26 cellular contexts compared by ENCODE assay signal in genomic region chr1:202438393-202439174, GRCh38.
"Had no signal": no experiment of that assay in that cellular context is flagged by ENCODE, and none has a peak within 500 bp of the region (broad histone marks: within the 10 kb centered on the region; RNA-seq: fewer than 3 reads in every experiment).

No MANE protein-coding gene starts in this region.

- H3K27me3 Mint-ChIP-seq: activated naive CD8-positive, alpha-beta T cell; effector memory CD8-positive, alpha-beta T cell; natural killer cell treated with Interleukin-12 subunit alpha and Interleukin-12 subunit beta and Interleukin-15 and Interleukin-18, amount 100 ng/mL, for 72 hours; stimulated activated naive B cell treated with anti-CD40 and anti-IgM and Interleukin-4, amounts not matched to agents 10 μg/mL and 1 μg/mL and 100 μg/mL, for 72 hours had no signal

- DNase-seq: activated CD4-positive, alpha-beta T cell treated with anti-CD3 and anti-CD28 coated beads for 4 hours; activated CD4-positive, alpha-beta T cell treated with anti-CD3 and anti-CD28 coated beads, Interleukin-2, amount 50 U/mL, for 4 hours; activated naive CD4-positive, alpha-beta T cell; activated T-cell treated with anti-CD3 and anti-CD28 coated beads for 4 hours; activated T-cell treated with anti-CD3 and anti-CD28 coated beads, Interleukin-2, amount 50 U/mL, for 72 hours; aorta; body of pancreas; cortex of kidney; effector memory CD8-positive, alpha-beta T cell; erythroblast; gastrocnemius medialis; glutamatergic neuron; mesendoderm; stimulated activated CD4-positive, alpha-beta T cell treated with anti-CD3 and anti-CD28 coated beads, Interleukin-2, amount 100 ng/mL, for 24 hours; stimulated activated naive B cell treated with anti-CD40 and anti-IgM and Interleukin-4, amounts not matched to agents 10 μg/mL and 1 μg/mL and 100 μg/mL, for 72 hours; stomach; T-helper 9 cell; thyroid gland had no signal

- H3K4me3 ChIP-seq: adrenal gland, body of pancreas, gastrocnemius medialis, hepatocyte, lung, smooth muscle cell, stomach, thyroid gland had no signal

- H3K4me3 Mint-ChIP-seq: activated naive CD8-positive, alpha-beta T cell; activated T-cell treated with anti-CD3 and anti-CD28 coated beads, Interleukin-2, amount 50 U/mL, for 72 hours; effector memory CD8-positive, alpha-beta T cell; natural killer cell treated with Interleukin-12 subunit alpha and Interleukin-12 subunit beta and Interleukin-15 and Interleukin-18, amount 100 ng/mL, for 72 hours; stimulated activated naive B cell treated with anti-CD40 and anti-IgM and Interleukin-4, amounts not matched to agents 10 μg/mL and 1 μg/mL and 100 μg/mL, for 72 hours had no signal

- FAIRE-seq: TTC549 had no signal

- H3K27ac ChIP-seq: adrenal gland, body of pancreas, hepatocyte, stomach, thyroid gland, VCaP had no signal

- H3K4me1 ChIP-seq: adrenal gland, thyroid gland had no signal

- H3K9me3 ChIP-seq: adrenal gland, body of pancreas, gastrocnemius medialis, stomach, thyroid gland had no signal

- H3K4me2 ChIP-seq: hepatocyte, smooth muscle cell had no signal

- H3K27me3 ChIP-seq: adrenal gland, body of pancreas, gastrocnemius medialis, hepatocyte, stomach, thyroid gland had no signal

- H3K4me1 Mint-ChIP-seq: stimulated activated naive B cell treated with anti-CD40 and anti-IgM and Interleukin-4, amounts not matched to agents 10 μg/mL and 1 μg/mL and 100 μg/mL, for 72 hours had no signal

- H3K27ac Mint-ChIP-seq: activated naive CD8-positive, alpha-beta T cell; activated T-cell treated with anti-CD3 and anti-CD28 coated beads, Interleukin-2, amount 50 U/mL, for 72 hours; effector memory CD8-positive, alpha-beta T cell; natural killer cell treated with Interleukin-12 subunit alpha and Interleukin-12 subunit beta and Interleukin-15 and Interleukin-18, amount 100 ng/mL, for 72 hours; stimulated activated naive B cell treated with anti-CD40 and anti-IgM and Interleukin-4, amounts not matched to agents 10 μg/mL and 1 μg/mL and 100 μg/mL, for 72 hours had no signal

- H3K9me3 Mint-ChIP-seq: activated T-cell treated with anti-CD3 and anti-CD28 coated beads, Interleukin-2, amount 50 U/mL, for 72 hours; effector memory CD8-positive, alpha-beta T cell; natural killer cell treated with Interleukin-12 subunit alpha and Interleukin-12 subunit beta and Interleukin-15 and Interleukin-18, amount 100 ng/mL, for 72 hours; stimulated activated naive B cell treated with anti-CD40 and anti-IgM and Interleukin-4, amounts not matched to agents 10 μg/mL and 1 μg/mL and 100 μg/mL, for 72 hours had no signal

- H2AFZ ChIP-seq: hepatocyte had no signal
